Comparison of ENCODE assay signal across 1 cellular context in genomic region chr19:40147338-40147692, GRCh38.
TF ChIP-seq lines count a peak whose summit lies in the region.

No MANE protein-coding gene starts in this region.

TF ChIP-seq in SK-N-SH treated with all-trans-retinoic acid at 6 μM for 48 hours, 23 proteins besides CTCF, POLR2A, EP300 and RAD21 (continued from another document):
- TF ChIP-seq ARNTL (CRISPR knock-in tag; IDR thresholded peaks at IDR 0.05; ENCODE audit: borderline replicate concordance, low read depth) = no peak
TF ChIP-seq in SK-N-SH treated with all-trans-retinoic acid at 6 μM for 48 hours: peak in this region for 0.
